Comparison of ENCODE assay signal across 2 cellular contexts in the genomic region with DNA sequence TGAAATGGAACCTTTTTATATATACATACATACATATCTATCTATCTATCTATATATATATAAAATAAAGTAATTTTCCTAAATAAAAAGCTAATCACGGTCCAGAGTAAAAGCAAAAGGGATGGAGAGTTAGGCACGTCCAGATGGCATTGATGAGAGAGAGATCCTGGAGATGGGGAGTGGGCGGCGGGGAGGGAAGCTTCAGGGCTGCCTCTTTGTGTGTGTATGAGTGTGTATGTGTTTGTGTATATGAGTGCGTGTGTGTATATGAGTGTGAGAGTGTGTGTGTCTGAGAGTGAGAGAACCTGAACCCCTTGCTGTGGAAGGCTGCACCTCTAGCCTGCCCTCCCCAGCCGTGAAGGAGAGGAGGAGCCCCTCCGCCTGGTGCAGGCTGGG.
TF ChIP-seq lines count a peak whose summit lies in the region.

No MANE protein-coding gene starts in this region.

TF ChIP-seq in IMR-90, 13 proteins besides CTCF, POLR2A, EP300 and RAD21:
- TF ChIP-seq FOS (IDR thresholded peaks at IDR 0.05; ENCODE audit: low read depth, low read length) (no peak), BHLHE40 (IDR thresholded peaks at IDR 0.05; ENCODE audit: low read depth, low read length) (no peak), RCOR1 (IDR thresholded peaks at IDR 0.05; ENCODE audit: insufficient replicate concordance, low read length) (no peak), NFE2L2 (IDR thresholded peaks at IDR 0.05; ENCODE audit: low read depth, low read length) (no peak), MXI1 (IDR thresholded peaks at IDR 0.05; ENCODE audit: borderline replicate concordance, low read depth, low read length) (no peak), RFX5 (IDR thresholded peaks at IDR 0.05; ENCODE audit: low read depth, low read length) (no peak), MAFK (IDR thresholded peaks at IDR 0.05; ENCODE audit: low read depth, low read length) (no peak), MAZ (IDR thresholded peaks at IDR 0.05; ENCODE audit: borderline replicate concordance, low read depth, low read length) (no peak), SMC3 (IDR thresholded peaks at IDR 0.05; ENCODE audit: low read depth, low read length) (no peak), CHD1 (IDR thresholded peaks at IDR 0.05; ENCODE audit: low read depth, low read length) (no peak), CEBPB (IDR thresholded peaks at IDR 0.05; ENCODE audit: low read depth, low read length) (no peak), USF2 (IDR thresholded peaks at IDR 0.05; ENCODE audit: low read depth, low read length) (no peak)
- TF ChIP-seq, protein P1, sequence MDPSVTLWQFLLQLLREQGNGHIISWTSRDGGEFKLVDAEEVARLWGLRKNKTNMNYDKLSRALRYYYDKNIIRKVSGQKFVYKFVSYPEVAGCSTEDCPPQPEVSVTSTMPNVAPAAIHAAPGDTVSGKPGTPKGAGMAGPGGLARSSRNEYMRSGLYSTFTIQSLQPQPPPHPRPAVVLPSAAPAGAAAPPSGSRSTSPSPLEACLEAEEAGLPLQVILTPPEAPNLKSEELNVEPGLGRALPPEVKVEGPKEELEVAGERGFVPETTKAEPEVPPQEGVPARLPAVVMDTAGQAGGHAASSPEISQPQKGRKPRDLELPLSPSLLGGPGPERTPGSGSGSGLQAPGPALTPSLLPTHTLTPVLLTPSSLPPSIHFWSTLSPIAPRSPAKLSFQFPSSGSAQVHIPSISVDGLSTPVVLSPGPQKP (IDR thresholded peaks at IDR 0.05; ENCODE audit: borderline replicate concordance, low read depth, low read length) = no peak

TF ChIP-seq in neural cell, 6 proteins besides CTCF, POLR2A, EP300 and RAD21:
- TF ChIP-seq, protein P2, sequence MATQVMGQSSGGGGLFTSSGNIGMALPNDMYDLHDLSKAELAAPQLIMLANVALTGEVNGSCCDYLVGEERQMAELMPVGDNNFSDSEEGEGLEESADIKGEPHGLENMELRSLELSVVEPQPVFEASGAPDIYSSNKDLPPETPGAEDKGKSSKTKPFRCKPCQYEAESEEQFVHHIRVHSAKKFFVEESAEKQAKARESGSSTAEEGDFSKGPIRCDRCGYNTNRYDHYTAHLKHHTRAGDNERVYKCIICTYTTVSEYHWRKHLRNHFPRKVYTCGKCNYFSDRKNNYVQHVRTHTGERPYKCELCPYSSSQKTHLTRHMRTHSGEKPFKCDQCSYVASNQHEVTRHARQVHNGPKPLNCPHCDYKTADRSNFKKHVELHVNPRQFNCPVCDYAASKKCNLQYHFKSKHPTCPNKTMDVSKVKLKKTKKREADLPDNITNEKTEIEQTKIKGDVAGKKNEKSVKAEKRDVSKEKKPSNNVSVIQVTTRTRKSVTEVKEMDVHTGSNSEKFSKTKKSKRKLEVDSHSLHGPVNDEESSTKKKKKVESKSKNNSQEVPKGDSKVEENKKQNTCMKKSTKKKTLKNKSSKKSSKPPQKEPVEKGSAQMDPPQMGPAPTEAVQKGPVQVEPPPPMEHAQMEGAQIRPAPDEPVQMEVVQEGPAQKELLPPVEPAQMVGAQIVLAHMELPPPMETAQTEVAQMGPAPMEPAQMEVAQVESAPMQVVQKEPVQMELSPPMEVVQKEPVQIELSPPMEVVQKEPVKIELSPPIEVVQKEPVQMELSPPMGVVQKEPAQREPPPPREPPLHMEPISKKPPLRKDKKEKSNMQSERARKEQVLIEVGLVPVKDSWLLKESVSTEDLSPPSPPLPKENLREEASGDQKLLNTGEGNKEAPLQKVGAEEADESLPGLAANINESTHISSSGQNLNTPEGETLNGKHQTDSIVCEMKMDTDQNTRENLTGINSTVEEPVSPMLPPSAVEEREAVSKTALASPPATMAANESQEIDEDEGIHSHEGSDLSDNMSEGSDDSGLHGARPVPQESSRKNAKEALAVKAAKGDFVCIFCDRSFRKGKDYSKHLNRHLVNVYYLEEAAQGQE (IDR thresholded peaks at IDR 0.05; ENCODE audit: borderline replicate concordance) = no peak
- TF ChIP-seq EZH2 (IDR thresholded peaks at IDR 0.05; ENCODE audit: borderline replicate concordance, insufficient read depth, low read length, poor library complexity, severe bottlenecking) = no peak
